ENCODE assay signal across 1 cellular context in the genomic region with DNA sequence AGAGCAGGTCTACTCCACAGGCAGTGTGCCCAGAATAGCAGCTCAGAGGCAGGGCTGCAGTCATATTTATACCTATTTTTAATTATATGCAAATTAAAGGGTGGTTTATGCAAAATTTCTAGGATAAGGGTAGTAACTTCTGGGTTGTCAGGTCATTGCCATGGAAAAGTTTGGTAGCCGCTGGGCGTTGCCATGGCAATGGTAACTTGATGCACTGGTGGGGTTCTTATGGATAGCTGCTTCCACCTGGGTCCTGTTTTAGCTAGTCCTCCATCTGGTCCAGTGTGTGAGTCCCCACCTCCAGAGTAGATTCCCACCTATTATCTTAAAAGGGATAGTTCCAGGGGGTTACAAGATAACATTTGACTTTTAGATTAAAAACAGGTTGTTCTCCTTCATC.
TF ChIP-seq lines count a peak whose summit lies in the region.

No MANE protein-coding gene starts in this region.

TF ChIP-seq in GM23338, 12 proteins besides CTCF, POLR2A, EP300 and RAD21 (continued from another document):
- TF ChIP-seq, protein P1, sequence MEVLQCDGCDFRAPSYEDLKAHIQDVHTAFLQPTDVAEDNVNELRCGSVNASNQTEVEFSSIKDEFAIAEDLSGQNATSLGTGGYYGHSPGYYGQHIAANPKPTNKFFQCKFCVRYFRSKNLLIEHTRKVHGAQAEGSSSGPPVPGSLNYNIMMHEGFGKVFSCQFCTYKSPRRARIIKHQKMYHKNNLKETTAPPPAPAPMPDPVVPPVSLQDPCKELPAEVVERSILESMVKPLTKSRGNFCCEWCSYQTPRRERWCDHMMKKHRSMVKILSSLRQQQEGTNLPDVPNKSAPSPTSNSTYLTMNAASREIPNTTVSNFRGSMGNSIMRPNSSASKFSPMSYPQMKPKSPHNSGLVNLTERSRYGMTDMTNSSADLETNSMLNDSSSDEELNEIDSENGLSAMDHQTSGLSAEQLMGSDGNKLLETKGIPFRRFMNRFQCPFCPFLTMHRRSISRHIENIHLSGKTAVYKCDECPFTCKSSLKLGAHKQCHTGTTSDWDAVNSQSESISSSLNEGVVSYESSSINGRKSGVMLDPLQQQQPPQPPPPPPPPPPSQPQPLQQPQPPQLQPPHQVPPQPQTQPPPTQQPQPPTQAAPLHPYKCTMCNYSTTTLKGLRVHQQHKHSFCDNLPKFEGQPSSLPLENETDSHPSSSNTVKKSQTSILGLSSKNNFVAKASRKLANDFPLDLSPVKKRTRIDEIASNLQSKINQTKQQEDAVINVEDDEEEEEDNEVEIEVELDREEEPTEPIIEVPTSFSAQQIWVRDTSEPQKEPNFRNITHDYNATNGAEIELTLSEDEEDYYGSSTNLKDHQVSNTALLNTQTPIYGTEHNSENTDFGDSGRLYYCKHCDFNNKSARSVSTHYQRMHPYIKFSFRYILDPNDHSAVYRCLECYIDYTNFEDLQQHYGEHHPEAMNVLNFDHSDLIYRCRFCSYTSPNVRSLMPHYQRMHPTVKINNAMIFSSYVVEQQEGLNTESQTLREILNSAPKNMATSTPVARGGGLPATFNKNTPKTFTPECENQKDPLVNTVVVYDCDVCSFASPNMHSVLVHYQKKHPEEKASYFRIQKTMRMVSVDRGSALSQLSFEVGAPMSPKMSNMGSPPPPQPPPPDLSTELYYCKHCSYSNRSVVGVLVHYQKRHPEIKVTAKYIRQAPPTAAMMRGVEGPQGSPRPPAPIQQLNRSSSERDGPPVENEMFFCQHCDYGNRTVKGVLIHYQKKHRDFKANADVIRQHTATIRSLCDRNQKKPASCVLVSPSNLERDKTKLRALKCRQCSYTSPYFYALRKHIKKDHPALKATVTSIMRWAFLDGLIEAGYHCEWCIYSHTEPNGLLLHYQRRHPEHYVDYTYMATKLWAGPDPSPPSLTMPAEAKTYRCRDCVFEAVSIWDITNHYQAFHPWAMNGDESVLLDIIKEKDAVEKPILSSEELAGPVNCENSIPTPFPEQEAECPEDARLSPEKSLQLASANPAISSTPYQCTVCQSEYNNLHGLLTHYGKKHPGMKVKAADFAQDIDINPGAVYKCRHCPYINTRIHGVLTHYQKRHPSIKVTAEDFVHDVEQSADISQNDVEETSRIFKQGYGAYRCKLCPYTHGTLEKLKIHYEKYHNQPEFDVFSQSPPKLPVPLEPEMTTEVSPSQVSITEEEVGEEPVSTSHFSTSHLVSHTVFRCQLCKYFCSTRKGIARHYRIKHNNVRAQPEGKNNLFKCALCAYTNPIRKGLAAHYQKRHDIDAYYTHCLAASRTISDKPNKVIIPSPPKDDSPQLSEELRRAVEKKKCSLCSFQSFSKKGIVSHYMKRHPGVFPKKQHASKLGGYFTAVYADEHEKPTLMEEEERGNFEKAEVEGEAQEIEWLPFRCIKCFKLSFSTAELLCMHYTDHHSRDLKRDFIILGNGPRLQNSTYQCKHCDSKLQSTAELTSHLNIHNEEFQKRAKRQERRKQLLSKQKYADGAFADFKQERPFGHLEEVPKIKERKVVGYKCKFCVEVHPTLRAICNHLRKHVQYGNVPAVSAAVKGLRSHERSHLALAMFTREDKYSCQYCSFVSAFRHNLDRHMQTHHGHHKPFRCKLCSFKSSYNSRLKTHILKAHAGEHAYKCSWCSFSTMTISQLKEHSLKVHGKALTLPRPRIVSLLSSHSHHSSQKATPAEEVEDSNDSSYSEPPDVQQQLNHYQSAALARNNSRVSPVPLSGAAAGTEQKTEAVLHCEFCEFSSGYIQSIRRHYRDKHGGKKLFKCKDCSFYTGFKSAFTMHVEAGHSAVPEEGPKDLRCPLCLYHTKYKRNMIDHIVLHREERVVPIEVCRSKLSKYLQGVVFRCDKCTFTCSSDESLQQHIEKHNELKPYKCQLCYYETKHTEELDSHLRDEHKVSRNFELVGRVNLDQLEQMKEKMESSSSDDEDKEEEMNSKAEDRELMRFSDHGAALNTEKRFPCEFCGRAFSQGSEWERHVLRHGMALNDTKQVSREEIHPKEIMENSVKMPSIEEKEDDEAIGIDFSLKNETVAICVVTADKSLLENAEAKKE (CRISPR knock-in tag; IDR thresholded peaks at IDR 0.05), result no peak
- no peak for TF ChIP-seq EZH2 (IDR thresholded peaks at IDR 0.05; ENCODE audit: low read depth, unreplicated experiment)
- TF ChIP-seq STAT1 (IDR thresholded peaks at IDR 0.05; ENCODE audit: unreplicated experiment), result no peak
